15 cellular contexts compared by ENCODE assay signal in the genomic region with DNA sequence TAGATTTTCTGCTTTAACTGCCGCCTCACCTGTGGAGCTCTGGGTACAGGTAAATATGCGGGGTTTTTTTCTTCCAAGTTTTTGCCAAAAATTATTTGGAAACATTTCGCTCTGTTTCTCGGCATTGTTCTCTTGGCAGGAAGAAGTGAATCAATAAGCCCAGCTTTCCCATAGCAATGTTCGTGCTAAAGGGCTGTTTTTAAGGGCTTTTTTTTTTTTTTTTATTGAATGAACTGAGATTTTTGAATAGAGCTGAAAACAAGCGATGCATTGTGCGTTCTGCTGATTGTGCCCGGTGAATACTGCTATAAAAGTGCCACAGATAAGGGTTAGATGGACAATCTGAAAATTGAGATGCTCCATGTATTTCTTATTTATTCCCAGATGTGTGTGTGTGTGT. TPM values are rescaled to one million over a fixed set of nuclear protein-coding genes. Genes with fewer than 3 reads are reported as not detected.
DNase-seq lines count a peak whose midpoint lies in the region; ATAC-seq and TF ChIP-seq lines count a peak whose summit lies in the region.
"Had no signal": no experiment of that assay in that cellular context is flagged by ENCODE, and none has a peak within 500 bp of the region (broad histone marks: within the 10 kb centered on the region; RNA-seq: fewer than 3 reads in every experiment).

No MANE protein-coding gene starts in this region.

- H3K27ac Mint-ChIP-seq in endodermal cell, result peak overlapping the region; percentile 84
- H3K27ac Mint-ChIP-seq: activated naive CD8-positive, alpha-beta T cell treated with anti-CD3 and anti-CD28 coated beads for 36 hours; memory B cell had no signal

- ATAC-seq in GM21723 (IDR thresholded peaks at IDR 0.05; ENCODE audit: unreplicated experiment), result no peak
- ATAC-seq: HepG2, PC-3 had no signal

- peaks cover 24% of the 10 kb centered on the region for H3K4me1 ChIP-seq in endodermal cell (ENCODE audit: control insufficient read depth, insufficient read depth, low read length)
- peaks cover 8% of the 10 kb centered on the region for H3K4me1 ChIP-seq in mucosa of stomach (ENCODE audit: control insufficient read depth, insufficient read depth, low read length)
- H3K4me1 ChIP-seq in transverse colon, result peaks cover 0 to 28% (median 5%) of the 10 kb centered on the region in 4 donors
- H3K4me1 ChIP-seq: BLaER1 treated with 17β-estradiol and CSF1 and Interleukin-3, amounts not matched to agents 10 nM and 100 nM had no signal

- H3K36me3 Mint-ChIP-seq in endodermal cell (ENCODE audit: low read depth), result no peaks in the 10 kb centered on the region
- H3K36me3 Mint-ChIP-seq: activated naive CD8-positive, alpha-beta T cell treated with anti-CD3 and anti-CD28 coated beads for 36 hours; memory B cell had no signal

- no peak for TF ChIP-seq EP300 in transverse colon (IDR thresholded peaks at IDR 0.05; ENCODE audit: low read depth)

- DNase-seq in LNCaP clone FGC (ENCODE audit: low read depth) (no peak), endodermal cell (no peak), transverse colon (no peak), T-helper 1 cell (no peak)
- no peak for DNase-seq in stimulated activated CD8-positive, alpha-beta memory T cell treated with anti-CD3 and anti-CD28 coated beads, Interleukin-4, amount 100 ng/mL, for 48 hours
- DNase-seq: activated CD8-positive, alpha-beta memory T cell treated with anti-CD3 and anti-CD28 coated beads, Interleukin-2, amount 50 U/mL, for 48 hours; activated naive CD8-positive, alpha-beta T cell treated with anti-CD3 and anti-CD28 coated beads for 36 hours; NCI-H1092; NCI-H446; PC-3 had no signal

- H3K27ac ChIP-seq in endodermal cell (ENCODE audit: low read depth, low read length) (no peak overlapping the region), transverse colon (peak overlapping the region; percentile 22 to 71 (median 64))
- H3K27ac ChIP-seq: BLaER1 treated with 17β-estradiol and CSF1 and Interleukin-3, amounts not matched to agents 10 nM and 100 nM had no signal

- H3K4me3 ChIP-seq in LNCaP clone FGC (ENCODE audit: low read depth, low read length) (peak overlapping the region; percentile 48), endodermal cell (ENCODE audit: low read length) (peak overlapping the region; percentile 61), mucosa of stomach (ENCODE audit: low read length) (peak overlapping the region; percentile 21), transverse colon (peak overlapping the region in 3 of 4 donors; percentile 6 to 28 (median 19))
- H3K4me3 ChIP-seq: BLaER1 treated with 17β-estradiol and CSF1 and Interleukin-3, amounts not matched to agents 10 nM and 100 nM had no signal

- no peaks in the 10 kb centered on the region for H3K9me3 Mint-ChIP-seq in endodermal cell
- H3K9me3 Mint-ChIP-seq: activated naive CD8-positive, alpha-beta T cell treated with anti-CD3 and anti-CD28 coated beads for 36 hours; memory B cell had no signal

- intact Hi-C loops in transverse colon (cut with DNase I; ENCODE audit: low total_unique reads), result no loop called here

- H3K4me1 Mint-ChIP-seq in endodermal cell, result peaks cover 53% of the 10 kb centered on the region
- H3K4me1 Mint-ChIP-seq: activated naive CD8-positive, alpha-beta T cell treated with anti-CD3 and anti-CD28 coated beads for 36 hours; memory B cell had no signal

- no peaks in the 10 kb centered on the region for H3K27me3 Mint-ChIP-seq in endodermal cell (ENCODE audit: insufficient read depth)
- H3K27me3 Mint-ChIP-seq: memory B cell had no signal

- H3K9me3 ChIP-seq in endodermal cell (ENCODE audit: control insufficient read depth, low read length), result no peaks in the 10 kb centered on the region
- H3K9me3 ChIP-seq in mucosa of stomach (ENCODE audit: control insufficient read depth, low read length), result no peaks in the 10 kb centered on the region
- no peaks in the 10 kb centered on the region for H3K9me3 ChIP-seq in transverse colon
- H3K9me3 ChIP-seq: BLaER1 treated with 17β-estradiol and CSF1 and Interleukin-3, amounts not matched to agents 10 nM and 100 nM had no signal

- no peaks in the 10 kb centered on the region for H3K36me3 ChIP-seq in endodermal cell (ENCODE audit: control insufficient read depth, insufficient read depth, low read length)
- no peaks in the 10 kb centered on the region for H3K36me3 ChIP-seq in mucosa of stomach (ENCODE audit: control insufficient read depth, insufficient read depth, low read length)
- no peaks in the 10 kb centered on the region for H3K36me3 ChIP-seq in transverse colon
- H3K36me3 ChIP-seq: BLaER1 treated with 17β-estradiol and CSF1 and Interleukin-3, amounts not matched to agents 10 nM and 100 nM had no signal

- WGBS in endodermal cell (ENCODE audit: insufficient coverage in 1 of 2, insufficient read length in 1 of 2), 2 experiments, result 89% methylated on average over 8 of the region's 8 CpGs
- 32% methylated on average over 8 of the region's 8 CpGs for WGBS in transverse colon (ENCODE audit: low coverage in 1 of 2), 2 donors

- H3K27me3 ChIP-seq in endodermal cell (ENCODE audit: control insufficient read depth, insufficient read depth, low read length, poor library complexity, severe bottlenecking) (no peaks in the 10 kb centered on the region), mucosa of stomach (ENCODE audit: control insufficient read depth, insufficient read depth, low read length) (no peaks in the 10 kb centered on the region), transverse colon (no peaks in the 10 kb centered on the region)
- H3K27me3 ChIP-seq: BLaER1 treated with 17β-estradiol and CSF1 and Interleukin-3, amounts not matched to agents 10 nM and 100 nM had no signal

- TF ChIP-seq POLR2A in transverse colon (IDR thresholded peaks at IDR 0.05), result no peak

- peak overlapping the region; percentile 9 for H3K4me3 Mint-ChIP-seq in endodermal cell
- H3K4me3 Mint-ChIP-seq: activated naive CD8-positive, alpha-beta T cell treated with anti-CD3 and anti-CD28 coated beads for 36 hours; memory B cell had no signal

- no peak for TF ChIP-seq CTCF in LNCaP clone FGC (IDR thresholded peaks at IDR 0.05; ENCODE audit: control insufficient read depth, extremely low read depth, insufficient read depth)
- TF ChIP-seq CTCF in endodermal cell (conservative IDR thresholded peaks at IDR 0.05), result no peak
- no peak for TF ChIP-seq CTCF in transverse colon (IDR thresholded peaks at IDR 0.05)

- H3K9ac ChIP-seq in endodermal cell (ENCODE audit: extremely low read depth, low read length, poor library complexity, severe bottlenecking) (no peak overlapping the region), mucosa of stomach (ENCODE audit: low read length) (peak overlapping the region; percentile 35)
- H3K9ac ChIP-seq: BLaER1 treated with 17β-estradiol and CSF1 and Interleukin-3, amounts not matched to agents 10 nM and 100 nM had no signal

- in situ Hi-C loops in transverse colon (cut with MboI; ENCODE audit: low pct_ligation_motif_present in 1 of 4, low pct_unique_long_range_greater_than_20kb in 1 of 4, low sequenced_read_pairs in 3 of 4), result no loop called here

RNA-seq across cellular contexts. Expression of a gene that starts 30.4 kb away (rescaled TPM):
- total RNA-seq in endodermal cell (10 to 100 TPM; 25.4 to 27.2 TPM), transverse colon (100 to 1,000 TPM in 1 of 4 donors, 10 to 100 TPM in 3; 56.5 to 175 (median 72.0) TPM)
- 9.4 TPM for polyA plus RNA-seq in endodermal cell (2013, experiment 1 of 2)
- polyA plus RNA-seq in endodermal cell (2013, experiment 2 of 2), result 10.4 TPM
